In the genomic region with DNA sequence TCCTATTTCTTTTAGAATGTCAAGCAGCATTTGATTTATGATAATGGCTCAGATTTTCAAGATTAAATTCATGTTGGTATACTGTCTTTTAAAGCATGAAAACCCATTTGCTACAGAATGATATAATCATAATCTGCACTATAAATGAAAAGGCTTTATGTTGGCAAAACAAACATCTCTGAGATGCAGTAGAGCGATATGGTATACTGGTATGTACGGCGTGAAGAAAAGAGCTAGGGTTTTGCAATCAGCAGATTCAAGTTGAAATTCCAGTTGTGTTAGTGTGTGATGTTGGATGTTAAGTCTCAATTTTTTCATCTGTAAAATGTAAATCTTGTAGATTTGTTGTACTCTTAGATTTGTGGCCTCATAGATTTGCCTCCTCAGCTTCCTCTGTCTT, we compare ENCODE assay signal across 17 cellular contexts.
"Had no signal": no experiment of that assay in that cellular context is flagged by ENCODE, and none has a peak within 500 bp of the region (broad histone marks: within the 10 kb centered on the region; RNA-seq: fewer than 3 reads in every experiment).

No MANE protein-coding gene starts in this region.

- H3K27me3 ChIP-seq: foreskin keratinocyte, hepatocyte, right lobe of liver, spleen, tibial artery had no signal

- H3K4me2 ChIP-seq: hepatocyte had no signal

- ATAC-seq: foreskin keratinocyte; psoas muscle; right lobe of liver; stimulated activated memory B cell treated with anti-CD40 and anti-IgM and Interleukin-4, amounts not matched to agents 10 μg/mL and 1 μg/mL and 100 μg/mL, for 72 hours had no signal

- FAIRE-seq: colon had no signal

- DNase-seq: erythroblast; head of caudate nucleus; kidney glomerular epithelial cell; mesendoderm; naive B cell; psoas muscle; retina; right lobe of liver; spleen; stimulated activated CD4-positive, alpha-beta T cell treated with anti-CD3 and anti-CD28 coated beads, Interleukin-15, amount 100 ng/mL, for 24 hours; stimulated activated CD4-positive, alpha-beta T cell treated with anti-CD3 and anti-CD28 coated beads, Interleukin-1b, Interleukin-23, amount 100 ng/mL, for 48 hours; stimulated activated CD4-positive, alpha-beta T cell treated with anti-CD3 and anti-CD28 coated beads, Interleukin-4, amount 100 ng/mL, for 24 hours; tibial artery had no signal

- H3K79me2 ChIP-seq: hepatocyte had no signal

- H2AFZ ChIP-seq: hepatocyte had no signal

- H3K4me3 ChIP-seq: hepatocyte, psoas muscle, right lobe of liver, spleen, tibial artery had no signal

- H3K9me3 ChIP-seq: psoas muscle, right lobe of liver, tibial artery had no signal

- H3K27ac ChIP-seq: foreskin keratinocyte, hepatocyte, psoas muscle, right lobe of liver, spleen, tibial artery had no signal

- H3K36me3 ChIP-seq: right lobe of liver, spleen, tibial artery had no signal
